Comparison of ENCODE assay signal across 8 cellular contexts in the genomic region with DNA sequence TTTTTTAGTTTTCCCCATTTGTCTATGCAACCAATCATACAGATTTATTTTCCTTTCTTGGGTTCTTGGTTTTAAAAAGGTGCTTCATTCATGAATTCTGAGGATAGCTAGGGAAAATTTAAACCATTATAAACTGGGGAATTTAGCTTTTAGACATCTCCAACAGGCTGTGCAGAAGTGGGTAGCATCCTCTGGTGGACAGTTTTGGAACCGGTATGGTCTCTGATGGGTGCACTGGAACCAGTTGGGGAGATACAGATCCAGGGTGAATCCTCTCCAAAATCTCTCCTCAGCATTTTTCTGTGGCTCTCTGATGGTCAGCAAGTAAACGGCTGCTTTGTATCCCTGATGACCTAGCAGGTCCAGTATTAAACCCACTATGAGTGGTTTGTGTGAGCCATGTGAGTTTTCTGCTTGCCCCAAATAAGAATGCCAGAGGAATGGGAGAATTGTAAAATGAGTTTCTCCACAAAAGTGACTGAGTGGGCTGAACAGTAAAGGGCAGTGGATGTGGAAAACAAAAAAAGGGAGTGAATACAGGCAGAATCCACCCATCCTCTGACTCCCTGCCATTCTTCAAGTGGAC. TPM values are rescaled to one million over a fixed set of nuclear protein-coding genes. Genes with fewer than 3 reads are reported as not detected.
DNase-seq lines count a peak whose midpoint lies in the region; ATAC-seq, FAIRE-seq and TF ChIP-seq lines count a peak whose summit lies in the region.

No MANE protein-coding gene starts in this region.

- peak; percentile 63 for ATAC-seq in GM19351 (IDR thresholded peaks at IDR 0.05; ENCODE audit: unreplicated experiment)
- ATAC-seq in naive B cell (ENCODE audit: low read depth in 2 of 2): peak; percentile 33 to 52
- no peak for ATAC-seq in GM21447 (IDR thresholded peaks at IDR 0.05; ENCODE audit: unreplicated experiment)

- no peak overlapping the region for H3K56ac ChIP-seq in H1 (replicated peaks; ENCODE audit: insufficient read length, low read depth, low read length)

- WGBS in H1 (ENCODE audit: extremely low coverage in 1 of 2, insufficient coverage in 1 of 2, insufficient read length in 1 of 2, insufficient replicate concordance in 2 of 2, low coverage in 1 of 2, low lambda C conversion rate in 2 of 2, missing lambda C conversion rate in 1 of 2), 2 experiments: 52% methylated on average over 2 of the region's 2 CpGs; no CpG with 5 or more reads in 1 of the 2 experiments

- no peak overlapping the region for H3K9ac ChIP-seq in H1 (replicated peaks in 1 of 4; ENCODE audit: extremely low read depth in 1 of 4, low read depth in 3 of 4, low read length in 3 of 4)

- H3K4me1 ChIP-seq in H1 (replicated peaks in 1 of 4; ENCODE audit: control insufficient read depth in 3 of 4, insufficient read depth in 4 of 4, low read length in 3 of 4): no peaks in the 10 kb centered on the region

- CTCF ChIA-PET in H1 (lab: Charles Lee; ENCODE audit: partially characterized antibody): interaction anchor here (0.6 to 3.8 kb wide), 27 partner anchors 10 to 1694 kb away, joined by 3 to 42 read pairs (median 4); a partner anchor contains a TSS

- TF ChIP-seq CTCF in C4-2B (conservative IDR thresholded peaks at IDR 0.05): peak; percentile 93
- peak; percentile 64 to 79 (median 70) for TF ChIP-seq CTCF in H1 (IDR thresholded peaks at IDR 0.05; ENCODE audit: control extremely low read depth in 1 of 3, insufficient read depth in 1 of 3, low read depth in 1 of 3, low read length in 3 of 3)

- H3K4ac ChIP-seq in H1 (replicated peaks; ENCODE audit: insufficient read length, low read depth, low read length): no peak overlapping the region

- no peak overlapping the region for H2AFZ ChIP-seq in H1 (ENCODE audit: low read length)

- no peaks in the 10 kb centered on the region for H3K36me3 ChIP-seq in H1 (ENCODE audit: control insufficient read depth in 2 of 4, insufficient read depth in 4 of 4, low read length in 3 of 4)

- POLR2A ChIA-PET in H1 (lab: Charles Lee; ENCODE audit: partially characterized antibody): interaction anchor here (0.7 to 2.3 kb wide), 3 partner anchors 9 to 79 kb away, joined by 3 to 11 read pairs (median 8); a partner anchor contains a TSS

- no peak overlapping the region for H3K14ac ChIP-seq in H1 (ENCODE audit: insufficient read length)

- H2BK20ac ChIP-seq in H1 (ENCODE audit: low read length): no peak overlapping the region

- no peaks in the 10 kb centered on the region for H3K4me1 Mint-ChIP-seq in naive B cell

- no peaks in the 10 kb centered on the region for H3K36me3 Mint-ChIP-seq in naive B cell

- H3K27ac Mint-ChIP-seq in naive B cell: no peak overlapping the region

- no peaks in the 10 kb centered on the region for H4K20me1 ChIP-seq in H1 (replicated peaks in 1 of 2; ENCODE audit: control insufficient read depth in 1 of 2, insufficient read depth in 2 of 2, low read length in 2 of 2)

- H3K18ac ChIP-seq in H1 (ENCODE audit: extremely low read depth, low read length): no peak overlapping the region

- no peak overlapping the region for H2AK5ac ChIP-seq in H1 (ENCODE audit: low read depth, low read length)

- peaks cover 12 to 21% (median 13%) of the 10 kb centered on the region in 3 donors for H3K27me3 Mint-ChIP-seq in naive B cell

- H3K27ac ChIP-seq in C4-2B (no peak overlapping the region), H1 (ENCODE audit: low read depth, low read length) (no peak overlapping the region)

- no peak overlapping the region for H3K23ac ChIP-seq in H1 (ENCODE audit: insufficient read length)

- peaks cover 0 to 3% of the 10 kb centered on the region in 2 experiments; a peak in 1 of 4 replicates for H3K9me3 ChIP-seq in H1 (ENCODE audit: insufficient read depth in 2 of 2, low read depth in 1 of 2, low read length in 1 of 2)

- no peak overlapping the region for H3K4me3 ChIP-seq in H1 (ENCODE audit: extremely low read depth in 1 of 4, insufficient read depth in 2 of 4, low read depth in 3 of 4, low read length in 4 of 4)

- TF ChIP-seq EP300 in H1 (IDR thresholded peaks at IDR 0.05; ENCODE audit: borderline replicate concordance in 1 of 2, low read depth in 2 of 2, low read length in 2 of 2): no peak

- no peak overlapping the region for H2BK12ac ChIP-seq in H1 (ENCODE audit: low read depth, low read length)

- H3K79me2 ChIP-seq in H1 (ENCODE audit: control insufficient read depth in 1 of 2, insufficient read depth in 2 of 2, low read length in 2 of 2): no peaks in the 10 kb centered on the region

- H2BK15ac ChIP-seq in H1 (ENCODE audit: low read length): no peak overlapping the region

- no peak overlapping the region for H4K91ac ChIP-seq in H1 (replicated peaks; ENCODE audit: insufficient read length, low read length)

- no peak overlapping the region for H4K8ac ChIP-seq in H1 (ENCODE audit: extremely low read depth, insufficient read depth, low read length)

- H2BK120ac ChIP-seq in H1 (replicated peaks; ENCODE audit: low read depth, low read length): no peak overlapping the region

- peak; percentile 68 for FAIRE-seq in H1 (lab: Jason Lieb, UNC)

- H3K27me3 ChIP-seq in H1 (replicated peaks in 1 of 4; ENCODE audit: control insufficient read depth in 3 of 4, extremely low read depth in 1 of 4, insufficient read depth in 3 of 4, low read length in 3 of 4): peaks cover 0 to 1% (median 0%) of the 10 kb centered on the region in 4 experiments; a peak in 1 of 7 replicates

- H4K5ac ChIP-seq in H1 (ENCODE audit: insufficient read length, low read depth, low read length): no peak overlapping the region

- TF ChIP-seq POLR2A in H1 (IDR thresholded peaks at IDR 0.05; ENCODE audit: control extremely low read depth in 1 of 2, low read depth in 2 of 2, low read length in 2 of 2): no peak

- H3K4me2 ChIP-seq in H1 (ENCODE audit: insufficient read depth in 1 of 2, low read depth in 2 of 2, low read length in 2 of 2): no peak overlapping the region

- no peak overlapping the region for H2BK5ac ChIP-seq in H1 (ENCODE audit: low read depth, low read length)

- peak; percentile 71 to 77 for TF ChIP-seq RAD21 in H1 (IDR thresholded peaks at IDR 0.05 in 1 of 2, conservative IDR thresholded peaks at IDR 0.05 in 1 of 2; ENCODE audit: low read depth in 2 of 2, low read length in 2 of 2)

- no peaks in the 10 kb centered on the region for H3K23me2 ChIP-seq in H1 (ENCODE audit: low read depth, low read length)

- DNase-seq in OCI-M1 (lab: John Stamatoyannopoulos, UW) (peak; percentile 71), H1 (ENCODE audit: low read depth in 1 of 2, low spot score in 2 of 2) (no peak), naive B cell (no peak), GOT3 (lab: John Stamatoyannopoulos, UW) (no peak), cerebellar nuclear complex (lab: John Stamatoyannopoulos, UW) (no peak)

- H3K4me3 Mint-ChIP-seq in naive B cell: no peak overlapping the region

- no peaks in the 10 kb centered on the region for H3K9me3 Mint-ChIP-seq in naive B cell

- no peaks in the 10 kb centered on the region for H3K79me1 ChIP-seq in H1 (ENCODE audit: low read depth, low read length)

TF ChIP-seq in H1, 55 proteins besides CTCF, POLR2A, EP300 and RAD21:
- TF ChIP-seq SUZ12 (IDR thresholded peaks at IDR 0.05; ENCODE audit: low read length) (no peak), CHD1 (IDR thresholded peaks at IDR 0.05; ENCODE audit: low read depth, low read length) (no peak), SP2 (IDR thresholded peaks at IDR 0.05; ENCODE audit: low read length) (no peak), RBBP5 (IDR thresholded peaks at IDR 0.05; ENCODE audit: borderline replicate concordance, low read depth, low read length) (no peak), CREB1 (IDR thresholded peaks at IDR 0.05) (no peak), RXRA (IDR thresholded peaks at IDR 0.05; ENCODE audit: insufficient read depth, low read depth, low read length) (no peak), EZH2 (IDR thresholded peaks at IDR 0.05; ENCODE audit: low read depth, low read length, severe bottlenecking) (no peak), CBX8 (IDR thresholded peaks at IDR 0.05; ENCODE audit: borderline replicate concordance, low read depth, low read length) (no peak), CHD2 (IDR thresholded peaks at IDR 0.05; ENCODE audit: low read length) (no peak)

RNA-seq across cellular contexts. Expression of a gene that starts 9.1 kb away (rescaled TPM):
- total RNA-seq in H1 (2021; fragmentation: NEBNext Ultra II Directional; extraction: Animal tissue kit (Norgen Biotek cat#: 25700)): 6.2 and 6.6 TPM in 2 replicates
- polyA plus RNA-seq in H1 (2011; rRNA removed): 2.5 and 2.7 TPM in 2 replicates
- polyA plus RNA-seq in H1 (2011; cell fraction: cytosol; rRNA removed): 4.1 TPM
- 4.5 TPM for polyA plus RNA-seq in H1 (2011; cell fraction: nucleus; rRNA removed)
- polyA plus RNA-seq in H1 (2012, experiment 1 of 2): 3.2 to 4.8 TPM (median 3.4 TPM) in 4 replicates
- 0.76 TPM for polyA plus RNA-seq in H1 (2012, experiment 2 of 2)
- polyA plus RNA-seq in H1 (2013, experiment 1 of 2): 10.5 TPM
- polyA plus RNA-seq in H1 (2013, experiment 2 of 2): 12.6 TPM
- 1.4 and 2.2 TPM in 2 replicates for polyA minus RNA-seq in H1 (2011; rRNA and poly(A)+ RNA removed)
- 1.5 TPM for polyA minus RNA-seq in H1 (2011; cell fraction: cytosol; rRNA and poly(A)+ RNA removed)
- polyA minus RNA-seq in H1 (2011; cell fraction: nucleus; rRNA and poly(A)+ RNA removed): 6.0 TPM
- 1 to 10 TPM; 1.9 to 3.6 (median 2.5) TPM for polyA plus RNA-seq in naive B cell (ENCODE audit: low read depth in 6 of 6)

RNA-seq across cellular contexts. Expression of a gene that starts 22.5 kb away (rescaled TPM):
- total RNA-seq in H1 (2021; fragmentation: NEBNext Ultra II Directional; extraction: Animal tissue kit (Norgen Biotek cat#: 25700)): 28.5 and 29.3 TPM in 2 replicates
- polyA plus RNA-seq in H1 (2011; rRNA removed): 12.4 and 16.9 TPM in 2 replicates
- 30.7 TPM for polyA plus RNA-seq in H1 (2011; cell fraction: cytosol; rRNA removed)
- 9.0 TPM for polyA plus RNA-seq in H1 (2011; cell fraction: nucleus; rRNA removed)
- 35.7 to 40.1 TPM (median 37.7 TPM) in 4 replicates for polyA plus RNA-seq in H1 (2012, experiment 1 of 2)
- 8.5 TPM for polyA plus RNA-seq in H1 (2012, experiment 2 of 2)
- 17.9 TPM for polyA plus RNA-seq in H1 (2013, experiment 1 of 2)
- polyA plus RNA-seq in H1 (2013, experiment 2 of 2): 17.5 TPM
- 14.6 and 20.0 TPM in 2 replicates for polyA minus RNA-seq in H1 (2011; rRNA and poly(A)+ RNA removed)
- polyA minus RNA-seq in H1 (2011; cell fraction: cytosol; rRNA and poly(A)+ RNA removed): 8.4 TPM
- 12.9 TPM for polyA minus RNA-seq in H1 (2011; cell fraction: nucleus; rRNA and poly(A)+ RNA removed)
- polyA plus RNA-seq in naive B cell (ENCODE audit: low read depth in 6 of 6): under 1 TPM in 1 of 6 donors, not detected in 5; 0.32 TPM

RNA-seq across cellular contexts. Expression of a gene that starts 39.4 kb away (rescaled TPM):
- total RNA-seq in H1 (2021; fragmentation: NEBNext Ultra II Directional; extraction: Animal tissue kit (Norgen Biotek cat#: 25700)): 28.5 and 30.5 TPM in 2 replicates
- polyA plus RNA-seq in H1 (2011; rRNA removed) (17.7 and 24.7 TPM in 2 replicates), naive B cell (ENCODE audit: low read depth in 6 of 6) (10 to 100 TPM; 24.6 to 35.9 (median 28.8) TPM)
- 34.0 TPM for polyA plus RNA-seq in H1 (2011; cell fraction: cytosol; rRNA removed)
- polyA plus RNA-seq in H1 (2011; cell fraction: nucleus; rRNA removed): 17.3 TPM
- polyA plus RNA-seq in H1 (2012, experiment 1 of 2): 16.6 to 18.2 TPM (median 16.7 TPM) in 4 replicates
- 4.9 TPM for polyA plus RNA-seq in H1 (2012, experiment 2 of 2)
- polyA plus RNA-seq in H1 (2013, experiment 1 of 2): 23.2 TPM
- 19.8 TPM for polyA plus RNA-seq in H1 (2013, experiment 2 of 2)
- polyA minus RNA-seq in H1 (2011; rRNA and poly(A)+ RNA removed): 7.3 and 10.6 TPM in 2 replicates
- polyA minus RNA-seq in H1 (2011; cell fraction: cytosol; rRNA and poly(A)+ RNA removed): 2.3 TPM
- polyA minus RNA-seq in H1 (2011; cell fraction: nucleus; rRNA and poly(A)+ RNA removed): 21.2 TPM

Comparison
In these comparisons a context has a peak if more than half of its experiments do, and no peak if none do; other contexts are left out.
1. RNA of a gene that starts 22.5 kb away (polyA plus RNA-seq): 8.5 to 40.1 TPM in H1; 0.32 TPM in naive B cell; every median in the first group is over 4 times any median in the second.